ENCODE assay signal across 9 cellular contexts in the genomic region with DNA sequence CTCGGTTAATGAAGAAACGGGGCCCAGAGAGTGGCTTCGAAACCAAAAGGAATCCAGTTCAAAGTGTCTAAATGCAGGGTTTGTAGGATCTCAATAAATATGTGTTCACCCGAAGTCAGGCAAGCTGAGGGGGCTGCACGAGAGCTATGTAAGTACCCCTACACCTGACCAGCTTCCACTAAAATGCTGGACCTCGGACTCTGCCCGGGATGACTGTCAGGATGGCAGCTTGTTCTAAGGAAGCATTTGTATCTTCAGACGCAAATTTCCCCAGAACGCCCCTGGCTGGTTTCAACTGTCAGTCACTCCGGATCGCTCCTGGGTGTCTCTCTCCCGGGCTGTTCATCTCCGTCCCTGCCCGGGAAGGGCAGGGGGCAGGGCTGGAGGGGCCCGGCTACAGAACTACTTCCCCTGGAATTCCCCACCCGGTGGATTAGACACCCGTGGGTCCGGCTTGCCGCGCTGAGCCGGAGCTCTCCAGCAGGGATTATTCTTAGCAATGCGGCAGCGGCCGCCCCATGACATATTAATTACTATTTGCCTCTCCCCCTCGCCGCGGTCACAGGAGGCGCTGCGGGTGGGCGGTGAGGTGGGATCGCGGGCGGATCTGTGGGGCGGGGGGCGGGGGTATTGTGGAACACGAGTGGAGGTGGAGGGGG.
DNase-seq lines count a peak whose midpoint lies in the region; ATAC-seq and TF ChIP-seq lines count a peak whose summit lies in the region.
"Had no signal": no experiment of that assay in that cellular context is flagged by ENCODE, and none has a peak within 500 bp of the region (broad histone marks: within the 10 kb centered on the region; RNA-seq: fewer than 3 reads in every experiment).

No MANE protein-coding gene starts in this region.

- DNase-seq in SK-N-MC (ENCODE audit: low read depth, low spot score) (no peak), cardiac muscle cell (ENCODE audit: low read depth in 1 of 2, low spot score in 1 of 2) (peak; percentile 33 to 51), prostate gland (ENCODE audit: low spot score) (peak; percentile 31), epidermal melanocyte (ENCODE audit: insufficient read length, low spot score) (no peak), SKM-1 treated with dmso at 0.1 percent for 144 hours (lab: John Stamatoyannopoulos, UW; ENCODE audit: unreplicated experiment) (no peak)
- DNase-seq in activated CD4-positive, alpha-beta T cell treated with anti-CD3 and anti-CD28 coated beads, Interleukin-2, amount 10 ng/mL, durations not matched to agents 24 days and 14 days, result no peak

- H3K27me3 ChIP-seq in cardiac muscle cell (peaks cover 19% of the 10 kb centered on the region), prostate gland (replicated peaks; ENCODE audit: insufficient read depth) (no peaks in the 10 kb centered on the region)

- H3K36me3 ChIP-seq in SK-N-MC (ENCODE audit: insufficient read depth, low read length), result no peaks in the 10 kb centered on the region
- H3K36me3 ChIP-seq in cardiac muscle cell, result no peaks in the 10 kb centered on the region
- no peaks in the 10 kb centered on the region for H3K36me3 ChIP-seq in prostate gland

- no peaks in the 10 kb centered on the region for H3K9me3 Mint-ChIP-seq in activated CD4-positive, alpha-beta T cell treated with anti-CD3 and anti-CD28 coated beads, Interleukin-2, amount 10 ng/mL, durations not matched to agents 24 days and 14 days
- H3K9me3 Mint-ChIP-seq: dendritic cell treated with granulocyte-macrophage colony-stimulating factor and Interleukin-4, amounts not matched to agents 40 ng/mL and 50 ng/mL, for 4 days had no signal

- H3K36me3 Mint-ChIP-seq in activated CD4-positive, alpha-beta T cell treated with anti-CD3 and anti-CD28 coated beads, Interleukin-2, amount 10 ng/mL, durations not matched to agents 24 days and 14 days (ENCODE audit: low read depth), result peaks cover 3% of the 10 kb centered on the region

- H3K9ac ChIP-seq in SK-N-MC (ENCODE audit: insufficient read length), result no peak overlapping the region

- H3K4me3 Mint-ChIP-seq in activated CD4-positive, alpha-beta T cell treated with anti-CD3 and anti-CD28 coated beads, Interleukin-2, amount 10 ng/mL, durations not matched to agents 24 days and 14 days, result no peak overlapping the region
- H3K4me3 Mint-ChIP-seq: dendritic cell treated with granulocyte-macrophage colony-stimulating factor and Interleukin-4, amounts not matched to agents 40 ng/mL and 50 ng/mL, for 4 days had no signal

- no peak overlapping the region for H3K27ac ChIP-seq in SK-N-MC
- H3K27ac ChIP-seq in cardiac muscle cell, result no peak overlapping the region
- peak overlapping the region; percentile 89 to 92 for H3K27ac ChIP-seq in prostate gland

- intact Hi-C loops in prostate gland (cut with DNase I), result loop anchor here (5.0 to 10.0 kb wide), 2 partner anchors 92 to 96 kb away; no protein-coding TSS in a partner anchor
- intact Hi-C loops in activated CD4-positive, alpha-beta T cell treated with anti-CD3 and anti-CD28 coated beads, Interleukin-2, amount 10 ng/mL, durations not matched to agents 24 days and 14 days (cut with micrococcal nuclease), result loop anchor here (10.0 kb wide), 2 partner anchors 322 to 1172 kb away; a partner anchor contains a TSS

- peak; percentile 29 for TF ChIP-seq POLR2A in prostate gland (IDR thresholded peaks at IDR 0.05)

- peaks cover 50% of the 10 kb centered on the region for H3K27me3 Mint-ChIP-seq in activated CD4-positive, alpha-beta T cell treated with anti-CD3 and anti-CD28 coated beads, Interleukin-2, amount 10 ng/mL, durations not matched to agents 24 days and 14 days

- no peaks in the 10 kb centered on the region for H3K4me1 ChIP-seq in cardiac muscle cell (ENCODE audit: low read depth)
- no peaks in the 10 kb centered on the region for H3K4me1 ChIP-seq in prostate gland (replicated peaks)

- no peak overlapping the region for H3K27ac Mint-ChIP-seq in activated CD4-positive, alpha-beta T cell treated with anti-CD3 and anti-CD28 coated beads, Interleukin-2, amount 10 ng/mL, durations not matched to agents 24 days and 14 days
- H3K27ac Mint-ChIP-seq: dendritic cell treated with granulocyte-macrophage colony-stimulating factor and Interleukin-4, amounts not matched to agents 40 ng/mL and 50 ng/mL, for 4 days had no signal

- H3K4me3 ChIP-seq in GM08714 (ENCODE audit: low read length), result 0 out of 2 replicates have a peak overlapping the region, but pooled peaks have one; percentile 5
- H3K4me3 ChIP-seq in SK-N-MC, result peak overlapping the region; percentile 77
- H3K4me3 ChIP-seq in cardiac muscle cell, result peak overlapping the region; percentile 78
- peak overlapping the region; percentile 53 to 67 for H3K4me3 ChIP-seq in prostate gland

- H3K9me3 ChIP-seq in SK-N-MC (ENCODE audit: low read depth, low read length) (no peaks in the 10 kb centered on the region), cardiac muscle cell (ENCODE audit: low read depth) (no peaks in the 10 kb centered on the region), prostate gland (no peaks in the 10 kb centered on the region)

- 2% methylated on average over 27 of the region's 36 CpGs for whole genome bisulfite sequencing in prostate gland

- TF ChIP-seq CTCF in cardiac muscle cell (IDR thresholded peaks at IDR 0.05; ENCODE audit: low read depth, low read length), result no peak
- TF ChIP-seq CTCF in prostate gland (IDR thresholded peaks at IDR 0.05), result no peak

- no peak for ATAC-seq in GM18909 (IDR thresholded peaks at IDR 0.05; ENCODE audit: poor library complexity, unreplicated experiment)

- peaks cover 3% of the 10 kb centered on the region for H3K4me1 Mint-ChIP-seq in activated CD4-positive, alpha-beta T cell treated with anti-CD3 and anti-CD28 coated beads, Interleukin-2, amount 10 ng/mL, durations not matched to agents 24 days and 14 days

Comparison
In these comparisons a context has a peak if more than half of its experiments do, and no peak if none do; other contexts are left out.
1. H3K4me3 ChIP-seq: peak in every context shown above with its lines; median percentile 78 in cardiac muscle cell; 77 in SK-N-MC; 60 in prostate gland; 5 in GM08714.
2. DNase-seq: peak in cardiac muscle cell (2 of 2) and prostate gland (single experiment); none in SK-N-MC (single experiment), epidermal melanocyte (single experiment), SKM-1 treated with dmso at 0.1 percent for 144 hours (single experiment) and activated CD4-positive, alpha-beta T cell treated with anti-CD3 and anti-CD28 coated beads, Interleukin-2, amount 10 ng/mL, durations not matched to agents 24 days and 14 days (single experiment).
3. H3K27ac ChIP-seq: peak in prostate gland (2 of 2); none in SK-N-MC (single experiment) and cardiac muscle cell (single experiment).